In the genomic region with DNA sequence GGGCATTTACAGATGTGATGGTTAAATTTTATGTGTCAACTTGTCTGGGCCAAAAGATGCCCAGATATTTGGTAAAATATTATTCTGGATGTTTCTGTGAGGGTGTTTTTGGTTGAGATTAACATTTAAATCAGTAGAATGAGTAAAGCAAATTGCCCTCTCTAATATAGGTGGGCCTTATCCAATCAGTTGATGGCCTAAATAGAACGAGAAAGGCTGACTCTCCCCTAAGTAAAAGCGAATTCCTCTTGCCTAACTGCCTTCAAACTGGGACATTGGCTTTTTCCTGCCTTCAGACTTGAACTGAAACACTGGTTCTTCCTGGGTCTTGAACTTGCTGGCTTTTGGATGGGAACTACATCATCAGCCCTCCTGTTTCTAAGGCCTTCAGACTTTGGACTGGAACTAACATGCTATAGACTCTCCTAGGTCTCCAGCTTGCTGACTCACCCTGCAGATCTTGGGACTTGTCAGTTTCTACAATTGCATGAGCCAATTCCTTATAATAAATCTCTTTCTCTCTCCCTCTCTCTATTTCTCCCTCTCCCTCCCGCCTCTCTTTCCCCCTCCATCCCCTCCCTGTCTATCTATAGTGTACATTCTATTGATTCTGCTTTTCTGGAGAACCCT, we compare ENCODE assay signal across 17 cellular contexts. TPM values are rescaled to one million over a fixed set of nuclear protein-coding genes. Genes with fewer than 3 reads are reported as not detected.
DNase-seq lines count a peak whose midpoint lies in the region; ATAC-seq and TF ChIP-seq lines count a peak whose summit lies in the region.
"Had no signal": no experiment of that assay in that cellular context is flagged by ENCODE, and none has a peak within 500 bp of the region (broad histone marks: within the 10 kb centered on the region; RNA-seq: fewer than 3 reads in every experiment).

No MANE protein-coding gene starts in this region.

- H3K4me1 ChIP-seq in Caco-2, result peaks cover 4% of the 10 kb centered on the region; the same call in 1 of the 2 replicates

- H3K36me3 ChIP-seq in Caco-2 (ENCODE audit: control insufficient read depth, insufficient read depth, low read length) (no peaks in the 10 kb centered on the region), MG63 (no peaks in the 10 kb centered on the region)
- H3K36me3 ChIP-seq: thoracic aorta had no signal

- H3K36me3 Mint-ChIP-seq in Caco-2 (ENCODE audit: insufficient read depth, unreplicated experiment), result no peaks in the 10 kb centered on the region

- peaks cover 11% of the 10 kb centered on the region; the same call in 1 of the 2 replicates for H3K9me3 ChIP-seq in Caco-2
- H3K9me3 ChIP-seq in MG63, result peaks cover 10% of the 10 kb centered on the region
- H3K9me3 ChIP-seq: thoracic aorta had no signal

- CTCF ChIA-PET in Caco-2 (lab: Charles Lee), result no interaction called here

- H3K4me3 Mint-ChIP-seq in Caco-2 (ENCODE audit: unreplicated experiment), result no peak overlapping the region
- H3K4me3 Mint-ChIP-seq: activated CD4-positive, alpha-beta T cell treated with anti-CD3 and anti-CD28 coated beads, Interleukin-2, amount 10 ng/mL, durations not matched to agents 7 days and 5 days; CD4-positive, CD25-positive, alpha-beta regulatory T cell; stimulated activated memory B cell treated with anti-CD40 and anti-IgM and Interleukin-4, amounts not matched to agents 10 μg/mL and 1 μg/mL and 100 μg/mL, for 72 hours had no signal

- DNase-seq in Caco-2, result no peak
- DNase-seq in MG63, result peak; percentile 59
- peak; percentile 16 for DNase-seq in coronary artery (ENCODE audit: low spot score)
- peak; percentile 39 for DNase-seq in kidney tubule cell (ENCODE audit: low spot score)
- no peak for DNase-seq in cerebellar cortex (ENCODE audit: low spot score)
- no peak for DNase-seq in anterior cingulate cortex (lab: John Stamatoyannopoulos, UW)
- DNase-seq in middle frontal gyrus (ENCODE audit: extremely low spot score, low spot score), result no peak
- DNase-seq: activated CD4-positive, alpha-beta T cell treated with anti-CD3 and anti-CD28 coated beads, Interleukin-2, amount 10 ng/mL, durations not matched to agents 7 days and 5 days; activated CD8-positive, alpha-beta memory T cell treated with anti-CD3 and anti-CD28 coated beads, Interleukin-2, amount 50 U/mL, for 4 hours; CD4-positive, CD25-positive, alpha-beta regulatory T cell; DMS79 treated with DMSO at 0.1 percent for 48 hours; NCI-H1092 treated with DMSO at 0.1 percent for 48 hours; NCI-H526 treated with DMSO at 0.1 percent for 48 hours; T-helper 1 cell had no signal

- no peak overlapping the region for H3K27ac ChIP-seq in coronary artery
- H3K27ac ChIP-seq: thoracic aorta had no signal

- intact Hi-C loops in Caco-2 (cut with micrococcal nuclease; ENCODE audit: unreplicated experiment), result no loop called here

- H3K27me3 Mint-ChIP-seq in Caco-2 (ENCODE audit: insufficient read depth, unreplicated experiment), result no peaks in the 10 kb centered on the region
- H3K27me3 Mint-ChIP-seq: activated CD4-positive, alpha-beta T cell treated with anti-CD3 and anti-CD28 coated beads, Interleukin-2, amount 10 ng/mL, durations not matched to agents 7 days and 5 days; CD4-positive, CD25-positive, alpha-beta regulatory T cell; stimulated activated memory B cell treated with anti-CD40 and anti-IgM and Interleukin-4, amounts not matched to agents 10 μg/mL and 1 μg/mL and 100 μg/mL, for 72 hours had no signal

- peak overlapping the region; percentile 14 for H3K27ac Mint-ChIP-seq in Caco-2 (ENCODE audit: unreplicated experiment)
- H3K27ac Mint-ChIP-seq: activated CD4-positive, alpha-beta T cell treated with anti-CD3 and anti-CD28 coated beads, Interleukin-2, amount 10 ng/mL, durations not matched to agents 7 days and 5 days; CD4-positive, CD25-positive, alpha-beta regulatory T cell; stimulated activated memory B cell treated with anti-CD40 and anti-IgM and Interleukin-4, amounts not matched to agents 10 μg/mL and 1 μg/mL and 100 μg/mL, for 72 hours had no signal

- TF ChIP-seq CTCF in Caco-2 (IDR thresholded peaks at IDR 0.05; ENCODE audit: insufficient read depth in 1 of 2, low read depth in 1 of 2, low read length in 1 of 2, severe bottlenecking in 1 of 2, unreplicated experiment in 1 of 2) (no peak), coronary artery (IDR thresholded peaks at IDR 0.05) (no peak)

- ATAC-seq in HG02678 (IDR thresholded peaks at IDR 0.05; ENCODE audit: unreplicated experiment), result no peak
- ATAC-seq: stimulated activated memory B cell treated with anti-CD40 and anti-IgM and Interleukin-4, amounts not matched to agents 10 μg/mL and 1 μg/mL and 100 μg/mL, for 72 hours had no signal

- no peaks in the 10 kb centered on the region for H3K27me3 ChIP-seq in Caco-2 (replicated peaks; ENCODE audit: control insufficient read depth, insufficient read depth, low read length)
- H3K27me3 ChIP-seq in MG63, result no peaks in the 10 kb centered on the region

- no peaks in the 10 kb centered on the region for H3K4me1 Mint-ChIP-seq in Caco-2 (ENCODE audit: low read depth, unreplicated experiment)
- H3K4me1 Mint-ChIP-seq: CD4-positive, CD25-positive, alpha-beta regulatory T cell had no signal

- H3K9me3 Mint-ChIP-seq in Caco-2 (ENCODE audit: unreplicated experiment), result no peaks in the 10 kb centered on the region
- H3K9me3 Mint-ChIP-seq: stimulated activated memory B cell treated with anti-CD40 and anti-IgM and Interleukin-4, amounts not matched to agents 10 μg/mL and 1 μg/mL and 100 μg/mL, for 72 hours had no signal

- no TSS peak for BruUV-seq in Caco-2 (replicated peaks; lab: Mats Ljungman, UMichigan)

- H3K4me3 ChIP-seq in Caco-2 (ENCODE audit: low read depth, low read length) (no peak overlapping the region), MG63 (no peak overlapping the region), coronary artery (no peak overlapping the region)
- H3K4me3 ChIP-seq: thoracic aorta had no signal

- POLR2A ChIA-PET in Caco-2 (lab: Charles Lee), result no interaction called here

RNA-seq across cellular contexts. Expression of a gene that starts 10.2 kb away (rescaled TPM):
- total RNA-seq in Caco-2 (2022), result 2.0 and 4.6 TPM in 2 replicates
- 17.7 and 22.9 TPM in 2 replicates for total RNA-seq in MG63 (2014; rRNA removed; shearing (Covaris generic); ENCODE audit: low replicate concordance)

RNA-seq across cellular contexts. Expression of a gene that starts 21.8 kb away (rescaled TPM):
- total RNA-seq in Caco-2 (2022), result 60.0 and 60.8 TPM in 2 replicates
- total RNA-seq in MG63 (2014; rRNA removed; shearing (Covaris generic); ENCODE audit: low replicate concordance), result 108 and 190 TPM in 2 replicates

RNA-seq across cellular contexts. Expression of a gene that starts 59.8 kb away (rescaled TPM):
- total RNA-seq in Caco-2 (2022), result 6.5 and 10.5 TPM in 2 replicates
- 51.7 and 72.2 TPM in 2 replicates for total RNA-seq in MG63 (2014; rRNA removed; shearing (Covaris generic); ENCODE audit: low replicate concordance)

Comparison
In these comparisons a context has a peak if more than half of its experiments do, and no peak if none do; other contexts are left out.
1. DNase-seq: peak in MG63 (single experiment), coronary artery (single experiment) and kidney tubule cell (single experiment); none in Caco-2 (0 of 2), cerebellar cortex (single experiment), anterior cingulate cortex (0 of 58) and middle frontal gyrus (single experiment).